ENCODE assay signal across 24 cellular contexts in genomic region chr5:76379855-76380254, GRCh38. TPM values are rescaled to one million over a fixed set of nuclear protein-coding genes. Genes with fewer than 3 reads are reported as not detected.
DNase-seq lines count a peak whose midpoint lies in the region; ATAC-seq and TF ChIP-seq lines count a peak whose summit lies in the region.
"Had no signal": no experiment of that assay in that cellular context is flagged by ENCODE, and none has a peak within 500 bp of the region (broad histone marks: within the 10 kb centered on the region; RNA-seq: fewer than 3 reads in every experiment).

No MANE protein-coding gene starts in this region.

- POLR2A ChIA-PET in HEK293 (lab: Yijun Ruan, JAX): no interaction called here

- no peak for TF ChIP-seq CTCF in C4-2B (conservative IDR thresholded peaks at IDR 0.05)
- TF ChIP-seq CTCF in HEK293 (tag by site-specific recombination; IDR thresholded peaks at IDR 0.05): no peak
- no peak for TF ChIP-seq CTCF in smooth muscle cell (IDR thresholded peaks at IDR 0.05; ENCODE audit: borderline replicate concordance, insufficient read depth, poor library complexity, severe bottlenecking)

- no peaks in the 10 kb centered on the region for H3F3A ChIP-seq in smooth muscle cell (ENCODE audit: low read depth)

- H4K20me1 ChIP-seq in smooth muscle cell (ENCODE audit: low read depth): no peaks in the 10 kb centered on the region

- H3K27ac ChIP-seq in C4-2B (peak overlapping the region; percentile 91), HEK293 (ENCODE audit: extremely low read depth, low read depth, low read length) (no peak overlapping the region), smooth muscle cell (ENCODE audit: low read depth) (no peak overlapping the region)
- H3K27ac ChIP-seq: RWPE1 had no signal

- ATAC-seq in activated T-helper 17 cell treated with anti-CD3 and anti-CD28 coated beads, Interleukin-2, amount 50 U/mL, for 72 hours (replicated peaks): no peak
- ATAC-seq: Panc1 had no signal

- peak overlapping the region; percentile 9 for H3K4me3 Mint-ChIP-seq in activated T-helper 17 cell treated with anti-CD3 and anti-CD28 coated beads, Interleukin-2, amount 50 U/mL, for 72 hours
- H3K4me3 Mint-ChIP-seq: GM23338, H9 had no signal

- no peaks in the 10 kb centered on the region for H3K27me3 ChIP-seq in smooth muscle cell (ENCODE audit: low read depth)

- H3K4me1 ChIP-seq in HEK293 (ENCODE audit: control insufficient read depth, insufficient read depth, low read length): no peaks in the 10 kb centered on the region; the same call in 1 of the 2 replicates
- no peaks in the 10 kb centered on the region for H3K4me1 ChIP-seq in smooth muscle cell (ENCODE audit: low read depth)
- H3K4me1 ChIP-seq: A549 had no signal

- peak overlapping the region; percentile 65 for H2AFZ ChIP-seq in smooth muscle cell (ENCODE audit: low read depth)

- H3K4me3 ChIP-seq in HEK293 (ENCODE audit: low read depth, low read length): no peak overlapping the region
- no peak overlapping the region for H3K4me3 ChIP-seq in smooth muscle cell
- H3K4me3 ChIP-seq: A549, GM23338 had no signal

- H3K9ac ChIP-seq in smooth muscle cell (ENCODE audit: low read depth): no peak overlapping the region

- no peaks in the 10 kb centered on the region for H3K36me3 Mint-ChIP-seq in activated T-helper 17 cell treated with anti-CD3 and anti-CD28 coated beads, Interleukin-2, amount 50 U/mL, for 72 hours (ENCODE audit: low read depth)
- H3K36me3 Mint-ChIP-seq: CD14-positive monocyte had no signal

- H3K27ac Mint-ChIP-seq in activated T-helper 17 cell treated with anti-CD3 and anti-CD28 coated beads, Interleukin-2, amount 50 U/mL, for 72 hours: peak overlapping the region; percentile 12
- H3K27ac Mint-ChIP-seq: GM23338, H9 had no signal

- H3K9me3 ChIP-seq in HEK293 (ENCODE audit: control insufficient read depth, insufficient read depth, low read depth, low read length) (no peaks in the 10 kb centered on the region), smooth muscle cell (replicated peaks; ENCODE audit: low read depth) (no peaks in the 10 kb centered on the region)
- H3K9me3 ChIP-seq: A549 had no signal

- H3K79me2 ChIP-seq in smooth muscle cell (ENCODE audit: low read depth): no peaks in the 10 kb centered on the region

- DNase-seq in smooth muscle cell (lab: John Stamatoyannopoulos, UW; ENCODE audit: unreplicated experiment): no peak
- DNase-seq in DMS153 (lab: John Stamatoyannopoulos, UW): no peak
- no peak for DNase-seq in NCI-H1694 (lab: John Stamatoyannopoulos, UW)
- no peak for DNase-seq in HCEC 1CT
- DNase-seq: Calu3, DND-41, H9, IMR-90, NCI-H1048, NCI-H1417, NCI-H1694 treated with DMSO at 0.1 percent for 48 hours, NCI-H2081, NCI-H226, NCI-H510A, NCI-H69, SHP77 treated with DMSO at 0.1 percent for 48 hours had no signal

- WGBS in smooth muscle cell (ENCODE audit: low lambda C conversion rate): 43% methylated on average over 1 of the region's 1 CpG

- H3K36me3 ChIP-seq in HEK293 (ENCODE audit: control insufficient read depth in 2 of 2, insufficient read depth in 1 of 2, low read length in 2 of 2) (no peaks in the 10 kb centered on the region), smooth muscle cell (ENCODE audit: low read depth) (no peaks in the 10 kb centered on the region)

- no peak overlapping the region for H3K4me2 ChIP-seq in smooth muscle cell
- H3K4me2 ChIP-seq: A549, GM23338 had no signal

- H3K27me3 Mint-ChIP-seq in activated T-helper 17 cell treated with anti-CD3 and anti-CD28 coated beads, Interleukin-2, amount 50 U/mL, for 72 hours: no peaks in the 10 kb centered on the region

- H3K9me3 Mint-ChIP-seq in activated T-helper 17 cell treated with anti-CD3 and anti-CD28 coated beads, Interleukin-2, amount 50 U/mL, for 72 hours: no peaks in the 10 kb centered on the region
- H3K9me3 Mint-ChIP-seq: GM23338, H9 had no signal

- H3K4me1 Mint-ChIP-seq in activated T-helper 17 cell treated with anti-CD3 and anti-CD28 coated beads, Interleukin-2, amount 50 U/mL, for 72 hours: peaks cover 24% of the 10 kb centered on the region

- CTCF ChIA-PET in HEK293 (lab: Yijun Ruan, JAX): interaction anchor here (0.6 kb wide), 1 partner anchor 817 kb away, joined by 3 read pairs; no protein-coding TSS in a partner anchor

TF ChIP-seq in HEK293, 187 proteins besides CTCF, POLR2A, EP300 and RAD21:
- TF ChIP-seq ZNF335 (tag by site-specific recombination; conservative IDR thresholded peaks at IDR 0.05) (0 out of 2 replicates have a peak, but pooled peaks have one; percentile 6), ZFP41 (tag by site-specific recombination; IDR thresholded peaks at IDR 0.05; ENCODE audit: borderline replicate concordance) (no peak)

RNA-seq across cellular contexts. Expression of gene IQGAP2, which starts 23.2 kb away (rescaled TPM):
- 10 to 100 TPM; 83.2 to 92.1 TPM for total RNA-seq in activated T-helper 17 cell treated with anti-CD3 and anti-CD28 coated beads, Interleukin-2, amount 50 U/mL, for 72 hours
- 10.7 and 16.6 TPM in 2 replicates for total RNA-seq in smooth muscle cell
- 5.7 and 7.3 TPM in 2 replicates for polyA plus RNA-seq in smooth muscle cell
